ENCODE assay signal across 17 cellular contexts in the genomic region with DNA sequence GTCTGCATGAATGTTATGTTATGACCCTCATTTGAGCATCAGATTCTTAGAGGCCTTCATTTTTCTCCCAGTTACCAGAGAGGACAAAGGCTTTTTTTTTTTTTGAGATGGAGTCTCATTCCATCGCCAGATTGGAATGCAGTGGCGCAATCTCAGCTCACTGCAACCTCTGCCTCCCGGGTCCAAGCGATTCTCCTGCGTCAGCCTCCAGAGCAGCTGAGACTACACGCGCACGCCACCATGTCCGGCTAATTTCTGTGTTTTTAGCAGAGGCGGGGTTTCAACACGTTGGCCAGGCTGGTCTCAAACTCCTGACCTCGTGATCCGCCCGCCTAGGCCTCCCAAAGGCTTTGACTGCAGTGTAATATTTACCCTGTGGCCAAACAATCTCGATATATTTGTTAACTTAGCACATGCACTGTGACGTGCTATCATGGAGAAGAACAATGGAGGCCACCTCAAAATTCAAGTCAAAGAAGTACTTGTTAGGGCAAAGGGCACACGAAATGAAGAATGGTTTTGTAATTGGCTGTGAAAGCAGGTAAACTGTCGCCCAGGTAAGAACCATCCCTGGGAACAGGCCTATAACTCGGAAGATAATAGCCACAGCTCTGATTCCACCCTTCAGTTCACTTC.
DNase-seq lines count a peak whose midpoint lies in the region; ATAC-seq, FAIRE-seq and TF ChIP-seq lines count a peak whose summit lies in the region.
"Had no signal": no experiment of that assay in that cellular context is flagged by ENCODE, and none has a peak within 500 bp of the region (broad histone marks: within the 10 kb centered on the region; RNA-seq: fewer than 3 reads in every experiment).

No MANE protein-coding gene starts in this region.

- H3K56ac ChIP-seq in mesendoderm (ENCODE audit: low read length), result no peak overlapping the region

- H3K79me1 ChIP-seq in mesendoderm (ENCODE audit: low read length), result no peaks in the 10 kb centered on the region

- H3K27ac ChIP-seq in mesendoderm (ENCODE audit: low read depth, low read length), result no peak overlapping the region
- H3K27ac ChIP-seq: BLaER1, epithelial cell of prostate, ovary had no signal

- H3K23ac ChIP-seq in mesendoderm (ENCODE audit: low read length), result no peak overlapping the region

- no peak overlapping the region for H3K4me2 ChIP-seq in mesendoderm (ENCODE audit: low read length)
- H3K4me2 ChIP-seq: BLaER1, smooth muscle cell had no signal

- H3K27me3 ChIP-seq in bronchial epithelial cell (ENCODE audit: control insufficient read depth, insufficient read depth, low read length) (no peaks in the 10 kb centered on the region), mesendoderm (ENCODE audit: insufficient read depth, low read length, poor library complexity) (no peaks in the 10 kb centered on the region)
- H3K27me3 ChIP-seq: BLaER1, ovary had no signal

- no peak overlapping the region for H3K18ac ChIP-seq in mesendoderm (ENCODE audit: low read length)

- no peak overlapping the region for H4K8ac ChIP-seq in mesendoderm (ENCODE audit: low read depth, low read length)

- no peak overlapping the region for H2BK5ac ChIP-seq in mesendoderm (ENCODE audit: low read length)

- no peak overlapping the region for H3K4ac ChIP-seq in mesendoderm (ENCODE audit: low read depth, low read length)

- no peak overlapping the region for H2BK120ac ChIP-seq in mesendoderm (ENCODE audit: low read depth, low read length)

- no peak for ATAC-seq in GM21529 (IDR thresholded peaks at IDR 0.05; ENCODE audit: unreplicated experiment)
- no peak for ATAC-seq in GM21447 (IDR thresholded peaks at IDR 0.05; ENCODE audit: unreplicated experiment)
- ATAC-seq: left lobe of liver, T-helper 17 cell had no signal

- no peak overlapping the region for H4K5ac ChIP-seq in mesendoderm (ENCODE audit: low read length)

- no peak for FAIRE-seq in bronchial epithelial cell (lab: Jason Lieb, UNC)
- FAIRE-seq: GM12892 had no signal

- H2BK15ac ChIP-seq in mesendoderm (replicated peaks; ENCODE audit: low read depth), result no peak overlapping the region

- H3K79me2 ChIP-seq in mesendoderm (ENCODE audit: control insufficient read depth, insufficient read depth, low read length), result no peaks in the 10 kb centered on the region

- no peak overlapping the region for H2AK5ac ChIP-seq in mesendoderm (ENCODE audit: low read length)

- DNase-seq in EL (peak; percentile 68), NCI-H187 treated with DMSO at 0.1 percent for 48 hours (lab: John Stamatoyannopoulos, UW) (peak; percentile 38), bronchial epithelial cell (ENCODE audit: low read depth) (peak; percentile 17), mesendoderm (peak; percentile 68), cerebellar cortex (ENCODE audit: low spot score) (no peak)
- DNase-seq in activated CD4-positive, alpha-beta T cell treated with anti-CD3 and anti-CD28 coated beads for 4 hours, result no peak
- DNase-seq: ovary; SHP77; stimulated activated naive CD4-positive, alpha-beta T cell; T-helper 17 cell had no signal

- H3K36me3 ChIP-seq in bronchial epithelial cell (ENCODE audit: control insufficient read depth, insufficient read depth, low read length) (no peaks in the 10 kb centered on the region), mesendoderm (ENCODE audit: control insufficient read depth, insufficient read depth, low read length) (no peaks in the 10 kb centered on the region)
- H3K36me3 ChIP-seq: ovary had no signal

- H3K4me1 ChIP-seq in mesendoderm (ENCODE audit: control insufficient read depth, low read depth, low read length), result no peaks in the 10 kb centered on the region

- no peak overlapping the region for H3K4me3 ChIP-seq in bronchial epithelial cell (ENCODE audit: low read depth, low read length)
- no peak overlapping the region for H3K4me3 ChIP-seq in mesendoderm (ENCODE audit: low read length)
- H3K4me3 ChIP-seq: BLaER1, ovary, smooth muscle cell had no signal

- no peak for TF ChIP-seq CTCF in bronchial epithelial cell (IDR thresholded peaks at IDR 0.05; ENCODE audit: insufficient read depth, low read length, severe bottlenecking)

- H3K9ac ChIP-seq in mesendoderm (ENCODE audit: low read length), result no peak overlapping the region
- H3K9ac ChIP-seq: BLaER1 had no signal

- no CpG with 5 or more reads among the region's 19 CpGs for WGBS in mesendoderm (ENCODE audit: extremely low coverage, insufficient coverage, low lambda C conversion rate)

Comparison
In these comparisons a context has a peak if more than half of its experiments do, and no peak if none do; other contexts are left out.
1. DNase-seq: peak in EL (single experiment), NCI-H187 treated with DMSO at 0.1 percent for 48 hours (single experiment), bronchial epithelial cell (single experiment) and mesendoderm (single experiment); none in cerebellar cortex (single experiment) and activated CD4-positive, alpha-beta T cell treated with anti-CD3 and anti-CD28 coated beads for 4 hours (0 of 2).